ENCODE assay signal across 2 cellular contexts in genomic region chr1:78420688-78421087, GRCh38.
A peak's percentile ranks its signal among the peaks of the same experiment; 100 is the strongest.
TF ChIP-seq lines count a peak whose summit lies in the region.

No MANE protein-coding gene starts in this region.

TF ChIP-seq in IMR-90, 13 proteins besides CTCF, POLR2A, EP300 and RAD21:
- no peak for TF ChIP-seq FOS (IDR thresholded peaks at IDR 0.05; ENCODE audit: low read depth, low read length)
- no peak for TF ChIP-seq RFX5 (IDR thresholded peaks at IDR 0.05; ENCODE audit: low read depth, low read length)
- TF ChIP-seq BHLHE40 (IDR thresholded peaks at IDR 0.05; ENCODE audit: low read depth, low read length) = no peak
- no peak for TF ChIP-seq MAZ (IDR thresholded peaks at IDR 0.05; ENCODE audit: borderline replicate concordance, low read depth, low read length)
- TF ChIP-seq, protein P1, sequence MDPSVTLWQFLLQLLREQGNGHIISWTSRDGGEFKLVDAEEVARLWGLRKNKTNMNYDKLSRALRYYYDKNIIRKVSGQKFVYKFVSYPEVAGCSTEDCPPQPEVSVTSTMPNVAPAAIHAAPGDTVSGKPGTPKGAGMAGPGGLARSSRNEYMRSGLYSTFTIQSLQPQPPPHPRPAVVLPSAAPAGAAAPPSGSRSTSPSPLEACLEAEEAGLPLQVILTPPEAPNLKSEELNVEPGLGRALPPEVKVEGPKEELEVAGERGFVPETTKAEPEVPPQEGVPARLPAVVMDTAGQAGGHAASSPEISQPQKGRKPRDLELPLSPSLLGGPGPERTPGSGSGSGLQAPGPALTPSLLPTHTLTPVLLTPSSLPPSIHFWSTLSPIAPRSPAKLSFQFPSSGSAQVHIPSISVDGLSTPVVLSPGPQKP (IDR thresholded peaks at IDR 0.05; ENCODE audit: borderline replicate concordance, low read depth, low read length) = no peak
- no peak for TF ChIP-seq SMC3 (IDR thresholded peaks at IDR 0.05; ENCODE audit: low read depth, low read length)
- TF ChIP-seq MAFK (IDR thresholded peaks at IDR 0.05; ENCODE audit: low read depth, low read length) = no peak
- TF ChIP-seq CEBPB (IDR thresholded peaks at IDR 0.05; ENCODE audit: low read depth, low read length) = no peak
- TF ChIP-seq CHD1 (IDR thresholded peaks at IDR 0.05; ENCODE audit: low read depth, low read length) = no peak
- TF ChIP-seq NFE2L2 (IDR thresholded peaks at IDR 0.05; ENCODE audit: low read depth, low read length) = no peak

TF ChIP-seq in GM12878, 131 proteins besides CTCF, POLR2A, EP300 and RAD21:
- TF ChIP-seq YBX1 (IDR thresholded peaks at IDR 0.05) (0 out of 2 replicates have a peak, but pooled peaks have one; percentile 7), IKZF2 (IDR thresholded peaks at IDR 0.05) (no peak)
